In genomic region chr7:94907420-94908203, GRCh38 we compare ENCODE assay signal across 8 cellular contexts. TPM values are rescaled to one million over a fixed set of nuclear protein-coding genes. Genes with fewer than 3 reads are reported as not detected.
A peak's percentile ranks its signal among the peaks of the same experiment; 100 is the strongest.
DNase-seq lines count a peak whose midpoint lies in the region; TF ChIP-seq lines count a peak whose summit lies in the region.

TSS of gene PPP1R9A (plus strand) at chr7:94907594. CDS start at chr7:94910114, 2,520 bp downstream.

- TF ChIP-seq POLR2A in uterus (IDR thresholded peaks at IDR 0.05): peak in 1 of 2 donors; percentile 29

- peak; percentile 81 for DNase-seq in DMS53 (lab: John Stamatoyannopoulos, UW)
- DNase-seq in SK-N-DZ (ENCODE audit: low spot score): peak; percentile 75
- no peak for DNase-seq in fibroblast of the aortic adventitia (ENCODE audit: low read depth)
- DNase-seq in uterus: peak; percentile 27 to 31
- DNase-seq in MV-4-11 (lab: John Stamatoyannopoulos, UW): no peak
- DNase-seq in activated CD4-positive, CD25-positive, alpha-beta regulatory T cell treated with anti-CD3 and anti-CD28 coated beads, Interleukin-2, amount 50 U/mL, for 72 hours: no peak

- H3K36me3 ChIP-seq in HUES64 (ENCODE audit: insufficient read depth, low read length): no peaks in the 10 kb centered on the region
- H3K36me3 ChIP-seq in muscle layer of duodenum (ENCODE audit: control insufficient read depth in 1 of 2, insufficient read depth in 2 of 2, low read length in 2 of 2): no peaks in the 10 kb centered on the region
- no peaks in the 10 kb centered on the region for H3K36me3 ChIP-seq in uterus

- TF ChIP-seq CTCF in fibroblast of the aortic adventitia (IDR thresholded peaks at IDR 0.05; ENCODE audit: insufficient read depth, low read length) (peak; percentile 12), uterus (IDR thresholded peaks at IDR 0.05) (peak in 1 of 4 experiments; percentile 31)

- intact Hi-C loops in uterus (cut with DNase I; ENCODE audit: low total_unique reads): no loop called here

- H3K27ac ChIP-seq in HUES64 (ENCODE audit: low read depth, low read length) (peak within 1 kb of the TSS; percentile 88), muscle layer of duodenum (ENCODE audit: low read length) (peak within 1 kb of the TSS; percentile 15), uterus (peak within 1 kb of the TSS; percentile 64 to 67)

- peak within 1 kb of the TSS; percentile 93 for H3K9ac ChIP-seq in HUES64 (ENCODE audit: low read depth, low read length)

- WGBS in HUES64: under 1% methylated on average over 95 of the region's 95 CpGs

- H3K27me3 ChIP-seq in HUES64 (ENCODE audit: insufficient read depth, low read length) (no peaks in the 10 kb centered on the region), muscle layer of duodenum (ENCODE audit: low read depth, low read length) (no peaks in the 10 kb centered on the region), uterus (no peaks in the 10 kb centered on the region)

- H3K4me3 ChIP-seq in HUES64 (ENCODE audit: low read length) (peak within 1 kb of the TSS; percentile 86), fibroblast of the aortic adventitia (ENCODE audit: low read depth, low read length) (peak within 1 kb of the TSS; percentile 50), muscle layer of duodenum (ENCODE audit: low read depth in 1 of 2, low read length in 2 of 2) (peak within 1 kb of the TSS; percentile 68 to 79), uterus (peak within 1 kb of the TSS; percentile 40 to 43)

- H3K4me1 ChIP-seq in HUES64 (ENCODE audit: insufficient read depth, low read length): peaks cover 40% of the 10 kb centered on the region
- peaks cover 4 to 6% of the 10 kb centered on the region in 2 donors for H3K4me1 ChIP-seq in muscle layer of duodenum (ENCODE audit: control insufficient read depth in 1 of 2, insufficient read depth in 2 of 2, low read length in 2 of 2)
- H3K4me1 ChIP-seq in uterus: no peaks in the 10 kb centered on the region

- H3K9me3 ChIP-seq in HUES64 (ENCODE audit: insufficient read depth, low read depth, low read length) (no peaks in the 10 kb centered on the region), muscle layer of duodenum (ENCODE audit: control insufficient read depth in 1 of 2, low read length in 2 of 2) (no peaks in the 10 kb centered on the region), uterus (no peaks in the 10 kb centered on the region)

RNA-seq across cellular contexts. Expression of gene PPP1R9A, which starts in this region (rescaled TPM):
- 4.8 TPM for polyA plus RNA-seq in HUES64 (2013, experiment 1 of 2)
- 5.1 TPM for polyA plus RNA-seq in HUES64 (2013, experiment 2 of 2)
- 6.5 and 7.2 TPM in 2 replicates for polyA plus RNA-seq in SK-N-DZ (2014; cell fraction: cytosol; rRNA removed)
- 11.5 and 12.0 TPM in 2 replicates for polyA plus RNA-seq in SK-N-DZ (2014; cell fraction: nucleus; rRNA removed)
- 0.45 and 0.49 TPM in 2 replicates for total RNA-seq in fibroblast of the aortic adventitia (ENCODE audit: low replicate concordance)
- 10 to 100 TPM in 2 of 4 donors, 1 to 10 TPM in 2; 5.3 to 39.6 (median 15.0) TPM for total RNA-seq in uterus

Comparison
In these comparisons a context has a peak if more than half of its experiments do, and no peak if none do; other contexts are left out.
1. DNase-seq: peak in DMS53 (single experiment), SK-N-DZ (single experiment) and uterus (2 of 2); none in fibroblast of the aortic adventitia (single experiment), MV-4-11 (single experiment) and activated CD4-positive, CD25-positive, alpha-beta regulatory T cell treated with anti-CD3 and anti-CD28 coated beads, Interleukin-2, amount 50 U/mL, for 72 hours (single experiment).
2. H3K27ac ChIP-seq: peak in every context shown above with its lines; median percentile 88 in HUES64; 66 in uterus; 15 in muscle layer of duodenum.
3. Peak in every context shown above with its lines, with median percentiles within 50 percentile points of each other: H3K4me3 ChIP-seq.